ENCODE assay signal across 8 cellular contexts in the genomic region with DNA sequence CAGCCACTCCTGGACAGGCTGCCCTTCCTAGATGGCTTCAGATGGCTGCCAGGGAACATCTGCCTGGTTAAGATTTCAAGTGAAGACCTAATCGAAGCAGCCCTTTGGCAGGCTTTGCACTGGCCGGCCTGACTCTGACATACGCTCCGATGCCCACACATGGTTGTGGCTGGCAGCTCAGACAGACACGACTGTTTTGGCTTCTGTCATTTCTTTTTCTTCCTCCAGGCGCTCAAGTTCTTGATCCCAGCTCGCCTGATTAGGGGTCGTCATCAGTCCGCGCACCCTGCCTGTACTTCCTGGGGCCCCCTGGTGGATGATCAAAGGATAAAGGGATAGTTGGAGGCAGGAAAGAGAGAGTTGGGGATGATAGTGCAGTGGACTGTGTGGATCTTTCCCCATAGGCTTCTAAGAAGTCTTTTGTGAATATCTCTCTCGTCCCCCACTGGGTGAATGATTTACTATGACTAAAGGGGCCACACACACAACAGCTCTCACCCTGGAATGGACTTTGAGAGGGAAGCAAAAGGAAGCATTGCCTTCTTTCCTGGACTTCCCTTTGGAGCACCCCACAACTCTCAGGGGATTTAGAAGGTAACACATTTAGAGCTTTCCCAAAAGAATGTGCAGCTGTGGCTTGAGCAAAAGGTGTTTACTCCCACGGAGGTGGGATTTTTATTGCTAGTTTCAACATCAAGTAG. TPM values are rescaled to one million over a fixed set of nuclear protein-coding genes. Genes with fewer than 3 reads are reported as not detected.
DNase-seq lines count a peak whose midpoint lies in the region; ATAC-seq and TF ChIP-seq lines count a peak whose summit lies in the region.

No MANE protein-coding gene starts in this region.

- no peaks in the 10 kb centered on the region for H3K27me3 ChIP-seq in dorsolateral prefrontal cortex
- no peaks in the 10 kb centered on the region for H3K27me3 ChIP-seq in lung (ENCODE audit: control insufficient read depth, insufficient read depth)

- peaks cover 0 to 2% of the 10 kb centered on the region in 2 donors for H3K9me3 ChIP-seq in lung (ENCODE audit: control insufficient read depth in 2 of 2, insufficient read depth in 1 of 2, low read length in 1 of 2)

- H3K4me3 ChIP-seq in dorsolateral prefrontal cortex (peak overlapping the region in 52 of 59 donors; percentile 1 to 61 (median 40)), lung (no peak overlapping the region)

- H3K4me1 ChIP-seq in lung (ENCODE audit: control insufficient read depth in 2 of 2, insufficient read depth in 2 of 2, low read length in 2 of 2) = peaks cover 4 to 9% of the 10 kb centered on the region in 2 donors

- WGBS in lung, 2 donors = 33 to 38% methylated on average over 12 of the region's 12 CpGs

- no peaks in the 10 kb centered on the region for H3K36me3 ChIP-seq in lung (ENCODE audit: control insufficient read depth in 2 of 2, insufficient read depth in 2 of 2, low read length in 2 of 2)

- peak; percentile 60 for ATAC-seq in HG03521 (IDR thresholded peaks at IDR 0.05; ENCODE audit: unreplicated experiment)
- no peak for ATAC-seq in lung (ENCODE audit: insufficient read depth, low FRiP score)
- ATAC-seq in HG03108 (IDR thresholded peaks at IDR 0.05; ENCODE audit: unreplicated experiment) = no peak
- ATAC-seq in GM18870 (IDR thresholded peaks at IDR 0.05; ENCODE audit: unreplicated experiment) = no peak

- intact Hi-C loops in dorsolateral prefrontal cortex (cut with DNase I) = loop anchor here in 1 of 2 donors (5.0 kb wide), 2 partner anchors 54 to 81 kb away; no protein-coding TSS in a partner anchor

- peak; percentile 33 to 82 (median 66) for TF ChIP-seq CTCF in dorsolateral prefrontal cortex (IDR thresholded peaks at IDR 0.05 in 54 of 56, conservative IDR thresholded peaks at IDR 0.05 in 2 of 56; ENCODE audit: low read depth in 1 of 56, partially characterized antibody in 56 of 56)
- TF ChIP-seq CTCF in lung (IDR thresholded peaks at IDR 0.05; ENCODE audit: control extremely low read depth, extremely low read depth) = peak; percentile 24

- H3K27ac ChIP-seq in dorsolateral prefrontal cortex (peak overlapping the region in 3 of 59 donors; percentile 25 to 64 (median 27)), lung (ENCODE audit: low read depth in 1 of 2, low read length in 1 of 2) (peak overlapping the region in 1 of 2 donors; percentile 26), substantia nigra (ENCODE audit: low read depth, low read length, poor library complexity, severe bottlenecking) (no peak overlapping the region)

- DNase-seq in Daoy (ENCODE audit: low read depth) (peak; percentile 85), RPMI8226 (peak; percentile 73), dorsolateral prefrontal cortex (peak in 6 of 10 donors; percentile 20 to 60 (median 44)), lung (ENCODE audit: low spot score) (peak; percentile 48), substantia nigra (lab: John Stamatoyannopoulos, UW) (peak in 29 of 49 donors; percentile 5 to 50 (median 24))

RNA-seq across cellular contexts. Expression of gene TRAM2, which starts 21.4 kb away (rescaled TPM):
- total RNA-seq in Daoy (2014; rRNA removed; shearing (Covaris generic)) = 31.3 and 39.1 TPM in 2 replicates
- total RNA-seq in dorsolateral prefrontal cortex (1 to 10 TPM; 2.9 to 8.9 (median 5.2) TPM), lung (10 to 100 TPM; 15.5 to 33.4 TPM)
- 10 to 100 TPM in 1 of 2 donors, 1 to 10 TPM in 1; 4.4 to 14.9 TPM for polyA plus RNA-seq in lung

Comparison
In these comparisons a context has a peak if more than half of its experiments do, and no peak if none do; other contexts are left out.
1. DNase-seq: peak in every context shown above with its lines; median percentile 85 in Daoy; 73 in RPMI8226; 48 in lung; 44 in dorsolateral prefrontal cortex; 24 in substantia nigra.